In genomic region chr5:117888688-117889087, GRCh38 we compare ENCODE assay signal across 8 cellular contexts.
A peak's percentile ranks its signal among the peaks of the same experiment; 100 is the strongest.
DNase-seq lines count a peak whose midpoint lies in the region; ATAC-seq, FAIRE-seq and TF ChIP-seq lines count a peak whose summit lies in the region.

No MANE protein-coding gene starts in this region.

- H3K27ac ChIP-seq in coronary artery (no peak overlapping the region), small intestine (ENCODE audit: low read depth in 1 of 2, low read length in 1 of 2) (no peak overlapping the region)

- DNase-seq in ACHN: peak; percentile 11
- no peak for DNase-seq in coronary artery (ENCODE audit: low spot score)
- DNase-seq in activated gamma-delta T cell treated with Interleukin-2 at 50 U/mL for 16 hours: no peak
- DNase-seq in stimulated activated effector memory CD8-positive, alpha-beta T cell treated with anti-CD3 and anti-CD28 coated beads, Interleukin-12 subunit alpha, Interleukin-12 subunit beta, amount 100 ng/mL, for 72 hours (ENCODE audit: low spot score in 2 of 2): no peak
- DNase-seq in small intestine: no peak
- no peak for DNase-seq in NCI-H1417 (lab: John Stamatoyannopoulos, UW)

- no peaks in the 10 kb centered on the region for H3K36me3 Mint-ChIP-seq in stimulated activated effector memory CD8-positive, alpha-beta T cell treated with anti-CD3 and anti-CD28 coated beads, Interleukin-12 subunit alpha, Interleukin-12 subunit beta, amount 100 ng/mL, for 72 hours

- WGBS in small intestine, 3 donors: 21 to 31% (median 30%) methylated on average over 2 of the region's 2 CpGs

- ATAC-seq in GM19351 (IDR thresholded peaks at IDR 0.05; ENCODE audit: unreplicated experiment) (peak; percentile 84), HG03159 (IDR thresholded peaks at IDR 0.05; ENCODE audit: unreplicated experiment) (peak; percentile 89)
- no peak for ATAC-seq in stimulated activated effector memory CD8-positive, alpha-beta T cell treated with anti-CD3 and anti-CD28 coated beads, Interleukin-12 subunit alpha, Interleukin-12 subunit beta, amount 100 ng/mL, for 72 hours

- no peaks in the 10 kb centered on the region for H3K4me1 Mint-ChIP-seq in stimulated activated effector memory CD8-positive, alpha-beta T cell treated with anti-CD3 and anti-CD28 coated beads, Interleukin-12 subunit alpha, Interleukin-12 subunit beta, amount 100 ng/mL, for 72 hours

- peaks cover 11% of the 10 kb centered on the region for H3K9me3 Mint-ChIP-seq in stimulated activated effector memory CD8-positive, alpha-beta T cell treated with anti-CD3 and anti-CD28 coated beads, Interleukin-12 subunit alpha, Interleukin-12 subunit beta, amount 100 ng/mL, for 72 hours

- H3K4me1 ChIP-seq in small intestine (ENCODE audit: control insufficient read depth in 2 of 2, insufficient read depth in 1 of 2, low read depth in 1 of 2, low read length in 1 of 2): no peaks in the 10 kb centered on the region

- H3K4me3 Mint-ChIP-seq in stimulated activated effector memory CD8-positive, alpha-beta T cell treated with anti-CD3 and anti-CD28 coated beads, Interleukin-12 subunit alpha, Interleukin-12 subunit beta, amount 100 ng/mL, for 72 hours: no peak overlapping the region

- H3K4me3 ChIP-seq in coronary artery (peak overlapping the region; percentile 49), small intestine (ENCODE audit: low read depth in 1 of 2, low read length in 2 of 2) (no peak overlapping the region)

- no peak for FAIRE-seq in small intestine (lab: Jason Lieb, UNC)

- H3K27ac Mint-ChIP-seq in stimulated activated effector memory CD8-positive, alpha-beta T cell treated with anti-CD3 and anti-CD28 coated beads, Interleukin-12 subunit alpha, Interleukin-12 subunit beta, amount 100 ng/mL, for 72 hours: no peak overlapping the region

- no peaks in the 10 kb centered on the region for H3K27me3 ChIP-seq in small intestine (ENCODE audit: control insufficient read depth in 2 of 2, insufficient read depth in 2 of 2, low read length in 2 of 2)

- no peak for TF ChIP-seq CTCF in coronary artery (IDR thresholded peaks at IDR 0.05)

- no peaks in the 10 kb centered on the region for H3K9me3 ChIP-seq in small intestine (ENCODE audit: control insufficient read depth, low read depth)

- in situ Hi-C loops in ACHN (cut with HindIII; ENCODE audit: low pct_ligation_motif_present, low pct_unique_long_range_greater_than_20kb, low sequenced_read_pairs): no loop called here

- H3K36me3 ChIP-seq in small intestine (ENCODE audit: control insufficient read depth in 2 of 2, insufficient read depth in 2 of 2, low read length in 2 of 2): no peaks in the 10 kb centered on the region
